41 cellular contexts compared by ENCODE assay signal in genomic region chr17:72906306-72906705, GRCh38.
"Had no signal": no experiment of that assay in that cellular context is flagged by ENCODE, and none has a peak within 500 bp of the region (broad histone marks: within the 10 kb centered on the region; RNA-seq: fewer than 3 reads in every experiment).

No MANE protein-coding gene starts in this region.

- ATAC-seq: PC-3, T-cell, T-helper 17 cell had no signal

- H3K27me3 ChIP-seq: brain microvascular endothelial cell, Peyer's patch, SJSA1 had no signal

- H3K4me3 Mint-ChIP-seq: activated B cell treated with CpG ODN at 0.5 μM for 24 hours; activated CD4-positive, alpha-beta memory T cell treated with anti-CD3 and anti-CD28 coated beads for 36 hours; activated naive CD8-positive, alpha-beta T cell treated with anti-CD3 and anti-CD28 coated beads for 36 hours; T-cell; T-helper 17 cell had no signal

- H3K27ac ChIP-seq: brain microvascular endothelial cell, KMS-11, Peyer's patch, VCaP had no signal

- H3K9me3 ChIP-seq: Peyer's patch, SJSA1, SK-N-SH had no signal

- H3K4me2 ChIP-seq: KMS-11, SK-N-SH had no signal

- H3K27me3 Mint-ChIP-seq: activated B cell treated with CpG ODN at 0.5 μM for 24 hours; activated CD4-positive, alpha-beta memory T cell treated with anti-CD3 and anti-CD28 coated beads for 36 hours; activated naive CD8-positive, alpha-beta T cell treated with anti-CD3 and anti-CD28 coated beads for 36 hours; T-cell; T-helper 17 cell had no signal

- H3K9me3 Mint-ChIP-seq: activated B cell treated with CpG ODN at 0.5 μM for 24 hours; activated CD4-positive, alpha-beta memory T cell treated with anti-CD3 and anti-CD28 coated beads for 36 hours; activated naive CD8-positive, alpha-beta T cell treated with anti-CD3 and anti-CD28 coated beads for 36 hours; T-cell had no signal

- H3K4me1 ChIP-seq: Peyer's patch had no signal

- H3K9ac ChIP-seq: KMS-11, SK-N-SH had no signal

- H3K4me3 ChIP-seq: Peyer's patch, SJSA1 had no signal

- DNase-seq: activated B cell treated with CpG ODN at 0.5 μM for 24 hours; activated CD4-positive, alpha-beta memory T cell treated with anti-CD3 and anti-CD28 coated beads for 36 hours; activated CD4-positive, alpha-beta T cell treated with anti-CD3 and anti-CD28 coated beads for 4 hours; activated CD4-positive, alpha-beta T cell treated with anti-CD3 and anti-CD28 coated beads, Interleukin-2, amount 50 U/mL, for 1 hour; activated CD4-positive, CD25-positive, alpha-beta regulatory T cell treated with anti-CD3 and anti-CD28 coated beads, Interleukin-2, amount 50 U/mL, for 72 hours; activated CD8-positive, alpha-beta memory T cell treated with anti-CD3 and anti-CD28 coated beads, Interleukin-2, amount 50 U/mL, for 4 hours; activated effector memory CD4-positive, alpha-beta T cell treated with anti-CD3 and anti-CD28 coated beads, Interleukin-2, amount 50 U/mL, for 16 hours; activated naive CD4-positive, alpha-beta T cell; activated naive CD4-positive, alpha-beta T cell treated with anti-CD3 and anti-CD28 coated beads, Interleukin-2, amount 50 U/mL, for 16 hours; activated naive CD8-positive, alpha-beta T cell treated with anti-CD3 and anti-CD28 coated beads for 36 hours; activated T-cell treated with anti-CD3 and anti-CD28 coated beads for 4 hours; activated T-cell treated with anti-CD3 and anti-CD28 coated beads, Interleukin-2, amount 50 U/mL, for 48 hours; amniotic stem cell; aorta; central memory CD4-positive, alpha-beta T cell; MM.1S; MV-4-11; NCI-H1092; NCI-H1417; NCI-H146; NCI-H187; NCI-H2081; NCI-H2171 treated with DMSO at 0.1 percent for 48 hours; NCI-H2227 treated with DMSO at 0.1 percent for 48 hours; NCI-H446; NCI-H510A treated with DMSO at 0.1 percent for 48 hours; NCI-H526 treated with DMSO at 0.1 percent for 48 hours; NCI-H774; NK-92 treated with Interleukin-12 subunit alpha and Interleukin-12 subunit beta, amount 100 ng/mL, for 24 hours; Peyer's patch; RPMI8226; SHP77 treated with DMSO at 0.1 percent for 48 hours; SK-N-SH; T-cell; T-helper 17 cell; T-helper 9 cell had no signal

- H3K27ac Mint-ChIP-seq: activated B cell treated with CpG ODN at 0.5 μM for 24 hours; activated CD4-positive, alpha-beta memory T cell treated with anti-CD3 and anti-CD28 coated beads for 36 hours; activated naive CD8-positive, alpha-beta T cell treated with anti-CD3 and anti-CD28 coated beads for 36 hours; T-cell; T-helper 17 cell had no signal

- H3K36me3 ChIP-seq: brain microvascular endothelial cell, Peyer's patch, SJSA1 had no signal

- H3K36me3 Mint-ChIP-seq: activated CD4-positive, alpha-beta memory T cell treated with anti-CD3 and anti-CD28 coated beads for 36 hours; activated naive CD8-positive, alpha-beta T cell treated with anti-CD3 and anti-CD28 coated beads for 36 hours had no signal

- H3K4me1 Mint-ChIP-seq: activated B cell treated with CpG ODN at 0.5 μM for 24 hours; activated naive CD8-positive, alpha-beta T cell treated with anti-CD3 and anti-CD28 coated beads for 36 hours; T-cell had no signal
